1 cellular context compared by ENCODE assay signal in the genomic region with DNA sequence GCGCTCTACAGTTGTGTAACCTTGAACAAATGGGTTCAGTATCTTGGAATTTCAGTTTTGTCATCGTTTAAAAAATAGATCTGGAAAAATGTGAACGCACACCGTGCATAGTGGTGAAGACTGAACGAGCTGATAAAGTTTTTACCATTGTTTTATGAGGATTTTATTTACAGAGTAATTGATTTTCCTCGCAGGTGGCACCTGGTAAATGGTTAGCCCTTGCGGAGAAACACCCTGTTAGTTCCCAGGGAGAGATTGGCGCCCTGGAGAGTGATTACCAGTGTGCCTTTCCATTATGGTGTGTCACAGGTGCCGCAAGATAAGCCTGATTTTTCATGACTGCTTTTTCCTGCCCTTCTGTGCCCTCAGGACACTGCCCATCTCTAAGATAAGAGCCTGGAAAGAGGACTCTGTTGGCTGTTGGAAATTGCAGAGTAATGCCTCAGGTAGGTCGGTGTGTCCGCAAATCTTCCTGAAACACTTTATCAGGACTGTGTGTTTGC.
TF ChIP-seq lines count a peak whose summit lies in the region.

No MANE protein-coding gene starts in this region.

TF ChIP-seq in K562, 482 proteins besides CTCF, POLR2A, EP300 and RAD21 (continued from another document):
- TF ChIP-seq, protein P1, sequence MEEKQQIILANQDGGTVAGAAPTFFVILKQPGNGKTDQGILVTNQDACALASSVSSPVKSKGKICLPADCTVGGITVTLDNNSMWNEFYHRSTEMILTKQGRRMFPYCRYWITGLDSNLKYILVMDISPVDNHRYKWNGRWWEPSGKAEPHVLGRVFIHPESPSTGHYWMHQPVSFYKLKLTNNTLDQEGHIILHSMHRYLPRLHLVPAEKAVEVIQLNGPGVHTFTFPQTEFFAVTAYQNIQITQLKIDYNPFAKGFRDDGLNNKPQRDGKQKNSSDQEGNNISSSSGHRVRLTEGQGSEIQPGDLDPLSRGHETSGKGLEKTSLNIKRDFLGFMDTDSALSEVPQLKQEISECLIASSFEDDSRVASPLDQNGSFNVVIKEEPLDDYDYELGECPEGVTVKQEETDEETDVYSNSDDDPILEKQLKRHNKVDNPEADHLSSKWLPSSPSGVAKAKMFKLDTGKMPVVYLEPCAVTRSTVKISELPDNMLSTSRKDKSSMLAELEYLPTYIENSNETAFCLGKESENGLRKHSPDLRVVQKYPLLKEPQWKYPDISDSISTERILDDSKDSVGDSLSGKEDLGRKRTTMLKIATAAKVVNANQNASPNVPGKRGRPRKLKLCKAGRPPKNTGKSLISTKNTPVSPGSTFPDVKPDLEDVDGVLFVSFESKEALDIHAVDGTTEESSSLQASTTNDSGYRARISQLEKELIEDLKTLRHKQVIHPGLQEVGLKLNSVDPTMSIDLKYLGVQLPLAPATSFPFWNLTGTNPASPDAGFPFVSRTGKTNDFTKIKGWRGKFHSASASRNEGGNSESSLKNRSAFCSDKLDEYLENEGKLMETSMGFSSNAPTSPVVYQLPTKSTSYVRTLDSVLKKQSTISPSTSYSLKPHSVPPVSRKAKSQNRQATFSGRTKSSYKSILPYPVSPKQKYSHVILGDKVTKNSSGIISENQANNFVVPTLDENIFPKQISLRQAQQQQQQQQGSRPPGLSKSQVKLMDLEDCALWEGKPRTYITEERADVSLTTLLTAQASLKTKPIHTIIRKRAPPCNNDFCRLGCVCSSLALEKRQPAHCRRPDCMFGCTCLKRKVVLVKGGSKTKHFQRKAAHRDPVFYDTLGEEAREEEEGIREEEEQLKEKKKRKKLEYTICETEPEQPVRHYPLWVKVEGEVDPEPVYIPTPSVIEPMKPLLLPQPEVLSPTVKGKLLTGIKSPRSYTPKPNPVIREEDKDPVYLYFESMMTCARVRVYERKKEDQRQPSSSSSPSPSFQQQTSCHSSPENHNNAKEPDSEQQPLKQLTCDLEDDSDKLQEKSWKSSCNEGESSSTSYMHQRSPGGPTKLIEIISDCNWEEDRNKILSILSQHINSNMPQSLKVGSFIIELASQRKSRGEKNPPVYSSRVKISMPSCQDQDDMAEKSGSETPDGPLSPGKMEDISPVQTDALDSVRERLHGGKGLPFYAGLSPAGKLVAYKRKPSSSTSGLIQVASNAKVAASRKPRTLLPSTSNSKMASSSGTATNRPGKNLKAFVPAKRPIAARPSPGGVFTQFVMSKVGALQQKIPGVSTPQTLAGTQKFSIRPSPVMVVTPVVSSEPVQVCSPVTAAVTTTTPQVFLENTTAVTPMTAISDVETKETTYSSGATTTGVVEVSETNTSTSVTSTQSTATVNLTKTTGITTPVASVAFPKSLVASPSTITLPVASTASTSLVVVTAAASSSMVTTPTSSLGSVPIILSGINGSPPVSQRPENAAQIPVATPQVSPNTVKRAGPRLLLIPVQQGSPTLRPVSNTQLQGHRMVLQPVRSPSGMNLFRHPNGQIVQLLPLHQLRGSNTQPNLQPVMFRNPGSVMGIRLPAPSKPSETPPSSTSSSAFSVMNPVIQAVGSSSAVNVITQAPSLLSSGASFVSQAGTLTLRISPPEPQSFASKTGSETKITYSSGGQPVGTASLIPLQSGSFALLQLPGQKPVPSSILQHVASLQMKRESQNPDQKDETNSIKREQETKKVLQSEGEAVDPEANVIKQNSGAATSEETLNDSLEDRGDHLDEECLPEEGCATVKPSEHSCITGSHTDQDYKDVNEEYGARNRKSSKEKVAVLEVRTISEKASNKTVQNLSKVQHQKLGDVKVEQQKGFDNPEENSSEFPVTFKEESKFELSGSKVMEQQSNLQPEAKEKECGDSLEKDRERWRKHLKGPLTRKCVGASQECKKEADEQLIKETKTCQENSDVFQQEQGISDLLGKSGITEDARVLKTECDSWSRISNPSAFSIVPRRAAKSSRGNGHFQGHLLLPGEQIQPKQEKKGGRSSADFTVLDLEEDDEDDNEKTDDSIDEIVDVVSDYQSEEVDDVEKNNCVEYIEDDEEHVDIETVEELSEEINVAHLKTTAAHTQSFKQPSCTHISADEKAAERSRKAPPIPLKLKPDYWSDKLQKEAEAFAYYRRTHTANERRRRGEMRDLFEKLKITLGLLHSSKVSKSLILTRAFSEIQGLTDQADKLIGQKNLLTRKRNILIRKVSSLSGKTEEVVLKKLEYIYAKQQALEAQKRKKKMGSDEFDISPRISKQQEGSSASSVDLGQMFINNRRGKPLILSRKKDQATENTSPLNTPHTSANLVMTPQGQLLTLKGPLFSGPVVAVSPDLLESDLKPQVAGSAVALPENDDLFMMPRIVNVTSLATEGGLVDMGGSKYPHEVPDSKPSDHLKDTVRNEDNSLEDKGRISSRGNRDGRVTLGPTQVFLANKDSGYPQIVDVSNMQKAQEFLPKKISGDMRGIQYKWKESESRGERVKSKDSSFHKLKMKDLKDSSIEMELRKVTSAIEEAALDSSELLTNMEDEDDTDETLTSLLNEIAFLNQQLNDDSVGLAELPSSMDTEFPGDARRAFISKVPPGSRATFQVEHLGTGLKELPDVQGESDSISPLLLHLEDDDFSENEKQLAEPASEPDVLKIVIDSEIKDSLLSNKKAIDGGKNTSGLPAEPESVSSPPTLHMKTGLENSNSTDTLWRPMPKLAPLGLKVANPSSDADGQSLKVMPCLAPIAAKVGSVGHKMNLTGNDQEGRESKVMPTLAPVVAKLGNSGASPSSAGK (IDR thresholded peaks at IDR 0.05) = peak; percentile 29; the same call in 1 of the 2 replicates
- TF ChIP-seq L3MBTL2 (IDR thresholded peaks at IDR 0.05) = peak; percentile 8; the same call in 1 of the 2 replicates
- no peak for TF ChIP-seq ZNF584 (CRISPR knock-in tag; IDR thresholded peaks at IDR 0.05; ENCODE audit: low read depth)
- TF ChIP-seq ILK (tag; IDR thresholded peaks at IDR 0.05; ENCODE audit: borderline replicate concordance, low read depth) = no peak
- TF ChIP-seq SMARCA4 (IDR thresholded peaks at IDR 0.05) = peak; percentile 29; the same call in 1 of the 2 replicates
- TF ChIP-seq DIDO1 (tag; IDR thresholded peaks at IDR 0.05; ENCODE audit: low read depth) = peak; percentile 28; the same call in 1 of the 2 replicates
- TF ChIP-seq CBFA2T3 (IDR thresholded peaks at IDR 0.05) = peak; percentile 48; the same call in 1 of the 2 replicates
- TF ChIP-seq TEAD4 (IDR thresholded peaks at IDR 0.05; ENCODE audit: low read length) = no peak
- TF ChIP-seq TEAD4 (CRISPR knock-in tag; IDR thresholded peaks at IDR 0.05; ENCODE audit: borderline replicate concordance) = no peak
- TF ChIP-seq, protein P2, sequence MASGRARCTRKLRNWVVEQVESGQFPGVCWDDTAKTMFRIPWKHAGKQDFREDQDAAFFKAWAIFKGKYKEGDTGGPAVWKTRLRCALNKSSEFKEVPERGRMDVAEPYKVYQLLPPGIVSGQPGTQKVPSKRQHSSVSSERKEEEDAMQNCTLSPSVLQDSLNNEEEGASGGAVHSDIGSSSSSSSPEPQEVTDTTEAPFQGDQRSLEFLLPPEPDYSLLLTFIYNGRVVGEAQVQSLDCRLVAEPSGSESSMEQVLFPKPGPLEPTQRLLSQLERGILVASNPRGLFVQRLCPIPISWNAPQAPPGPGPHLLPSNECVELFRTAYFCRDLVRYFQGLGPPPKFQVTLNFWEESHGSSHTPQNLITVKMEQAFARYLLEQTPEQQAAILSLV (tag; IDR thresholded peaks at IDR 0.05) = 0 out of 2 replicates have a peak, but pooled peaks have one; percentile 47
TF ChIP-seq in K562: peak in this region for 18.
